Comparison of ENCODE assay signal across 24 cellular contexts in genomic region chr2:35929551-35929950, GRCh38.
A peak's percentile ranks its signal among the peaks of the same experiment; 100 is the strongest.
DNase-seq lines count a peak whose midpoint lies in the region; ATAC-seq, FAIRE-seq and TF ChIP-seq lines count a peak whose summit lies in the region.
"Had no signal": no experiment of that assay in that cellular context is flagged by ENCODE, and none has a peak within 500 bp of the region (broad histone marks: within the 10 kb centered on the region; RNA-seq: fewer than 3 reads in every experiment).

No MANE protein-coding gene starts in this region.

- FAIRE-seq in H1 (lab: Jason Lieb, UNC): no peak
- FAIRE-seq: D721Med, GM12878, GM18507, H54 had no signal

- H2BK15ac ChIP-seq in H1 (ENCODE audit: low read length): no peak overlapping the region

- POLR2A ChIA-PET in H1 (lab: Charles Lee; ENCODE audit: partially characterized antibody): no interaction called here

- H3K23me2 ChIP-seq in H1 (ENCODE audit: low read depth, low read length): no peaks in the 10 kb centered on the region

- WGBS in H1 (ENCODE audit: extremely low coverage in 1 of 2, insufficient coverage in 1 of 2, insufficient read length in 1 of 2, insufficient replicate concordance in 2 of 2, low coverage in 1 of 2, low lambda C conversion rate in 2 of 2, missing lambda C conversion rate in 1 of 2), 2 experiments: 94% methylated on average over 2 of the region's 2 CpGs; no CpG with 5 or more reads in 1 of the 2 experiments
- 6 to 11% methylated on average over 2 of the region's 2 CpGs for WGBS in GM23248 (ENCODE audit: low coverage in 1 of 2, low lambda C conversion rate in 2 of 2, missing lambda C conversion rate in 2 of 2), 2 experiments

- H2AFZ ChIP-seq in H1 (ENCODE audit: low read length) (peak overlapping the region; percentile 2; the same call in 1 of the 2 replicates), GM23248 (no peak overlapping the region)

- no peak overlapping the region for H4K91ac ChIP-seq in H1 (replicated peaks; ENCODE audit: insufficient read length, low read length)

- TF ChIP-seq RAD21 in H1 (IDR thresholded peaks at IDR 0.05 in 1 of 2, conservative IDR thresholded peaks at IDR 0.05 in 1 of 2; ENCODE audit: low read depth in 2 of 2, low read length in 2 of 2): no peak

- H3K4me3 ChIP-seq in H1 (ENCODE audit: extremely low read depth in 1 of 4, insufficient read depth in 2 of 4, low read depth in 3 of 4, low read length in 4 of 4) (no peak overlapping the region), coronary artery (no peak overlapping the region), GM23248 (no peak overlapping the region)
- H3K4me3 ChIP-seq: BLaER1 treated with 17β-estradiol and CSF1 and Interleukin-3, amounts not matched to agents 10 nM and 100 nM; GM12878 had no signal

- H3K27me3 ChIP-seq in H1 (replicated peaks in 1 of 4; ENCODE audit: control insufficient read depth in 3 of 4, extremely low read depth in 1 of 4, insufficient read depth in 3 of 4, low read length in 3 of 4) (no peaks in the 10 kb centered on the region), GM23248 (replicated peaks; ENCODE audit: insufficient read depth) (no peaks in the 10 kb centered on the region)
- H3K27me3 ChIP-seq: BE2C; BLaER1 treated with 17β-estradiol and CSF1 and Interleukin-3, amounts not matched to agents 10 nM and 100 nM had no signal

- H3K27ac ChIP-seq in H1 (ENCODE audit: low read depth, low read length) (no peak overlapping the region), coronary artery (no peak overlapping the region), GM23248 (no peak overlapping the region)
- H3K27ac ChIP-seq: 22Rv1; BLaER1 treated with 17β-estradiol and CSF1 and Interleukin-3, amounts not matched to agents 10 nM and 100 nM had no signal

- no peaks in the 10 kb centered on the region for H3K4me1 Mint-ChIP-seq in activated CD4-positive, alpha-beta T cell treated with anti-CD3 and anti-CD28 coated beads, Interleukin-2, amount 10 ng/mL, durations not matched to agents 24 days and 14 days
- H3K4me1 Mint-ChIP-seq: CD14-positive monocyte; CD8-positive, alpha-beta memory T cell had no signal

- no peak overlapping the region for H2BK120ac ChIP-seq in H1 (replicated peaks; ENCODE audit: low read depth, low read length)

- no peak overlapping the region for H3K14ac ChIP-seq in H1 (ENCODE audit: insufficient read length)

- no peaks in the 10 kb centered on the region for H3K9me3 Mint-ChIP-seq in activated CD4-positive, alpha-beta T cell treated with anti-CD3 and anti-CD28 coated beads, Interleukin-2, amount 10 ng/mL, durations not matched to agents 24 days and 14 days
- H3K9me3 Mint-ChIP-seq: CD4-positive, alpha-beta T cell had no signal

- no peak overlapping the region for H3K9ac ChIP-seq in H1 (replicated peaks in 1 of 4; ENCODE audit: extremely low read depth in 1 of 4, low read depth in 3 of 4, low read length in 3 of 4)
- H3K9ac ChIP-seq in GM23248: no peak overlapping the region
- H3K9ac ChIP-seq: BLaER1 treated with 17β-estradiol and CSF1 and Interleukin-3, amounts not matched to agents 10 nM and 100 nM had no signal

- no peak overlapping the region for H4K5ac ChIP-seq in H1 (ENCODE audit: insufficient read length, low read depth, low read length)

- CTCF ChIA-PET in H1 (lab: Charles Lee; ENCODE audit: partially characterized antibody): no interaction called here

- H3K79me1 ChIP-seq in H1 (ENCODE audit: low read depth, low read length): no peaks in the 10 kb centered on the region

- H4K20me1 ChIP-seq in H1 (replicated peaks in 1 of 2; ENCODE audit: control insufficient read depth in 1 of 2, insufficient read depth in 2 of 2, low read length in 2 of 2) (no peaks in the 10 kb centered on the region), GM23248 (ENCODE audit: insufficient read depth) (no peaks in the 10 kb centered on the region)
- H4K20me1 ChIP-seq: BLaER1 treated with 17β-estradiol and CSF1 and Interleukin-3, amounts not matched to agents 10 nM and 100 nM had no signal

- no peak overlapping the region for H3K4me2 ChIP-seq in H1 (ENCODE audit: insufficient read depth in 1 of 2, low read depth in 2 of 2, low read length in 2 of 2)
- H3K4me2 ChIP-seq in GM23248 (ENCODE audit: unreplicated experiment): no peak overlapping the region
- H3K4me2 ChIP-seq: BLaER1 treated with 17β-estradiol and CSF1 and Interleukin-3, amounts not matched to agents 10 nM and 100 nM had no signal

- TF ChIP-seq POLR2A in H1 (IDR thresholded peaks at IDR 0.05; ENCODE audit: control extremely low read depth in 1 of 2, low read depth in 2 of 2, low read length in 2 of 2) (no peak), erythroblast (IDR thresholded peaks at IDR 0.05; ENCODE audit: low read length) (no peak)

- no peak overlapping the region for H3K18ac ChIP-seq in H1 (ENCODE audit: extremely low read depth, low read length)

- no peak overlapping the region for H2BK20ac ChIP-seq in H1 (ENCODE audit: low read length)

- H3K9me3 ChIP-seq in H1 (ENCODE audit: insufficient read depth in 2 of 2, low read depth in 1 of 2, low read length in 1 of 2): no peaks in the 10 kb centered on the region
- no peaks in the 10 kb centered on the region for H3K9me3 ChIP-seq in GM23248 (ENCODE audit: low read depth)
- H3K9me3 ChIP-seq: BE2C; BLaER1 treated with 17β-estradiol and CSF1 and Interleukin-3, amounts not matched to agents 10 nM and 100 nM had no signal

- H4K8ac ChIP-seq in H1 (ENCODE audit: extremely low read depth, insufficient read depth, low read length): no peak overlapping the region

- no peak for TF ChIP-seq CTCF in H1 (IDR thresholded peaks at IDR 0.05; ENCODE audit: control extremely low read depth in 1 of 3, insufficient read depth in 1 of 3, low read depth in 1 of 3, low read length in 3 of 3)
- no peak for TF ChIP-seq CTCF in coronary artery (IDR thresholded peaks at IDR 0.05)

- H3F3A ChIP-seq in GM23248 (ENCODE audit: insufficient read depth): no peaks in the 10 kb centered on the region

- H3K56ac ChIP-seq in H1 (replicated peaks; ENCODE audit: insufficient read length, low read depth, low read length): no peak overlapping the region

- H3K4me3 Mint-ChIP-seq in activated CD4-positive, alpha-beta T cell treated with anti-CD3 and anti-CD28 coated beads, Interleukin-2, amount 10 ng/mL, durations not matched to agents 24 days and 14 days: no peak overlapping the region
- H3K4me3 Mint-ChIP-seq: CD14-positive monocyte; CD4-positive, alpha-beta T cell; CD8-positive, alpha-beta memory T cell had no signal

- intact Hi-C loops in activated CD4-positive, alpha-beta T cell treated with anti-CD3 and anti-CD28 coated beads, Interleukin-2, amount 10 ng/mL, durations not matched to agents 24 days and 14 days (cut with micrococcal nuclease): no loop called here

- H2AK5ac ChIP-seq in H1 (ENCODE audit: low read depth, low read length): no peak overlapping the region

- no peak overlapping the region for H2BK5ac ChIP-seq in H1 (ENCODE audit: low read depth, low read length)

- peaks cover 5% of the 10 kb centered on the region for H3K27me3 Mint-ChIP-seq in activated CD4-positive, alpha-beta T cell treated with anti-CD3 and anti-CD28 coated beads, Interleukin-2, amount 10 ng/mL, durations not matched to agents 24 days and 14 days

- DNase-seq in activated CD4-positive, alpha-beta T cell treated with anti-CD3 and anti-CD28 coated beads, Interleukin-2, amount 10 ng/mL, durations not matched to agents 24 days and 14 days: peak; percentile 14
- DNase-seq in activated CD4-positive, alpha-beta T cell treated with anti-CD3 and anti-CD28 coated beads for 1 hour: no peak
- no peak for DNase-seq in H1 (ENCODE audit: low read depth in 1 of 2, low spot score in 2 of 2)
- peak; percentile 11 for DNase-seq in iPS-NIHi7 (ENCODE audit: extremely low spot score)
- no peak for DNase-seq in coronary artery (ENCODE audit: low spot score)
- no peak for DNase-seq in GM23248
- no peak for DNase-seq in erythroblast (lab: John Stamatoyannopoulos, UW)
- DNase-seq: AML-193; BE2C; CD4-positive, alpha-beta T cell; CD8-positive, alpha-beta memory T cell; DMS 273 treated with DMSO at 0.1 percent for 48 hours; DMS79; EL; GDM1; HCEC 1CT had no signal

- no peak for TF ChIP-seq EP300 in H1 (IDR thresholded peaks at IDR 0.05; ENCODE audit: borderline replicate concordance in 1 of 2, low read depth in 2 of 2, low read length in 2 of 2)

- no peaks in the 10 kb centered on the region for H3K4me1 ChIP-seq in H1 (replicated peaks in 1 of 4; ENCODE audit: control insufficient read depth in 3 of 4, insufficient read depth in 4 of 4, low read length in 3 of 4)
- H3K4me1 ChIP-seq in GM23248 (ENCODE audit: insufficient read depth): no peaks in the 10 kb centered on the region
- H3K4me1 ChIP-seq: BE2C; BLaER1 treated with 17β-estradiol and CSF1 and Interleukin-3, amounts not matched to agents 10 nM and 100 nM had no signal

- H3K23ac ChIP-seq in H1 (ENCODE audit: insufficient read length): no peak overlapping the region

- no peaks in the 10 kb centered on the region for H3K36me3 ChIP-seq in H1 (ENCODE audit: control insufficient read depth in 2 of 4, insufficient read depth in 4 of 4, low read length in 3 of 4)
- H3K36me3 ChIP-seq in GM23248 (ENCODE audit: low read depth): no peaks in the 10 kb centered on the region
- H3K36me3 ChIP-seq: BE2C; BLaER1 treated with 17β-estradiol and CSF1 and Interleukin-3, amounts not matched to agents 10 nM and 100 nM had no signal

- in situ Hi-C loops in GM23248 (cut with MboI): no loop called here

- no peaks in the 10 kb centered on the region for H3K36me3 Mint-ChIP-seq in activated CD4-positive, alpha-beta T cell treated with anti-CD3 and anti-CD28 coated beads, Interleukin-2, amount 10 ng/mL, durations not matched to agents 24 days and 14 days (ENCODE audit: low read depth)
- H3K36me3 Mint-ChIP-seq: CD14-positive monocyte; CD8-positive, alpha-beta memory T cell had no signal

- no peak for ATAC-seq in HG03039 (IDR thresholded peaks at IDR 0.05; ENCODE audit: unreplicated experiment)
- ATAC-seq: GM12878 had no signal

- H3K79me2 ChIP-seq in H1 (ENCODE audit: control insufficient read depth in 1 of 2, insufficient read depth in 2 of 2, low read length in 2 of 2): no peaks in the 10 kb centered on the region
- H3K79me2 ChIP-seq in GM23248 (ENCODE audit: insufficient read depth): no peaks in the 10 kb centered on the region

- no peak overlapping the region for H3K27ac Mint-ChIP-seq in activated CD4-positive, alpha-beta T cell treated with anti-CD3 and anti-CD28 coated beads, Interleukin-2, amount 10 ng/mL, durations not matched to agents 24 days and 14 days
- H3K27ac Mint-ChIP-seq: CD14-positive monocyte; CD4-positive, alpha-beta T cell; CD8-positive, alpha-beta memory T cell had no signal

- no peak overlapping the region for H3K4ac ChIP-seq in H1 (replicated peaks; ENCODE audit: insufficient read length, low read depth, low read length)

- no peak overlapping the region for H2BK12ac ChIP-seq in H1 (ENCODE audit: low read depth, low read length)

- no peaks in the 10 kb centered on the region for H3K9me2 ChIP-seq in GM23248 (ENCODE audit: insufficient read depth)

TF ChIP-seq in H1, 55 proteins besides CTCF, POLR2A, EP300 and RAD21 (continues in another document):
- peak; percentile 73 for TF ChIP-seq E2F6 (IDR thresholded peaks at IDR 0.05)

Comparison
In these comparisons a context has a peak if more than half of its experiments do, and no peak if none do; other contexts are left out.
1. DNase-seq: peak in activated CD4-positive, alpha-beta T cell treated with anti-CD3 and anti-CD28 coated beads, Interleukin-2, amount 10 ng/mL, durations not matched to agents 24 days and 14 days (single experiment) and iPS-NIHi7 (single experiment); none in activated CD4-positive, alpha-beta T cell treated with anti-CD3 and anti-CD28 coated beads for 1 hour (single experiment), H1 (0 of 2), coronary artery (single experiment), GM23248 (single experiment) and erythroblast (0 of 2).